In the genomic region with DNA sequence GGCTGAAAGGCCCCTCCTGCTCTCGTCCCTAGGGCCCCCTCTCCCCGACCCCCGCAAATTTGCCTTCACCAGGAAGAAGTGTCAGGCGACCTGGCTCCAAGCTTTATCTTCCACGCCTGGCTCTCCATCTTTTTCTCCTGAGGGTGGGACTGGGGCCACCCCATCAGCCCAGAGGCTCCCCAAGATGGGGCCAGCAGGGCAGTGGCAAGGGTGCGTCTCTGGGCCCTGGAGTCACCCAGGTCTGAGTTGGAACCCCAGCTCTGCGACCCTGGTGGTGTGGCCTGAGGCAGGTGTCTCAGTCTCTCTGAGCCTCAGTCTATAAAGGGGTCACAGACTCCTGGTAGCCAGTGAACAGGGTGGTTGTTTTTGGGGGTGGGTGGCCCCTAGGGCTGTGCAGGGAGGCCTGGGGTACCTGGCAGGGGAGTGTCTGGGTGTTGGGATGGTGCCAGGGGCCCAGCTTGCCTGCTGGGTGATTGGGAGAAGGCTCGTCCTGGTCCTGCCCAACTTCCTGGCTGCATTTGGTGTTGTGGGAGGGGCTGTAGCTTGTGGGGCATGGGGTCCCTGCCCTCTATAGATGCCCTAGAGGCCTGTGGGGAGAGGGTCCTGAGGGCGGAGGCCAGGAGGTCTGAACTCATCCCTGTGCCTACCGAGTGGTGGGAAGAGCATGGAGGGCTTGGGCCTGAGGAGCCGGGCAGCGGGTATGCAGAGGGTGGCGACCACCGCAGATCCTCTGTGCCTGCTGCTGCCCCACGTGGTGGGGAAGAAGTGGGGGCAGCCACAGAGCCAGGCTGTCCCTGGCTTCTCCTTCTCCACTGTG, we compare ENCODE assay signal across 25 cellular contexts. TPM values are rescaled to one million over a fixed set of nuclear protein-coding genes. Genes with fewer than 3 reads are reported as not detected.
DNase-seq lines count a peak whose midpoint lies in the region; ATAC-seq and TF ChIP-seq lines count a peak whose summit lies in the region.
"Had no signal": no experiment of that assay in that cellular context is flagged by ENCODE, and none has a peak within 500 bp of the region (broad histone marks: within the 10 kb centered on the region; RNA-seq: fewer than 3 reads in every experiment).

No MANE protein-coding gene starts in this region.

- no peaks in the 10 kb centered on the region for H3K9me3 ChIP-seq in left lung
- H3K9me3 ChIP-seq: A549, heart right ventricle, psoas muscle, SJSA1 had no signal

- no peak for TF ChIP-seq CTCF in brain (conservative IDR thresholded peaks at IDR 0.05)
- TF ChIP-seq CTCF in left lung (IDR thresholded peaks at IDR 0.05), result no peak

- peak; percentile 16 for DNase-seq in activated naive CD8-positive, alpha-beta T cell treated with anti-CD3 and anti-CD28 coated beads, Interleukin-2, amount 10 ng/mL, durations not matched to agents 7 days and 5 days
- DNase-seq in activated naive CD8-positive, alpha-beta T cell treated with anti-CD3 and anti-CD28 coated beads for 36 hours, result no peak
- DNase-seq in left lung, result peak; percentile 22 to 65
- peak; percentile 48 for DNase-seq in sciatic nerve (ENCODE audit: low spot score)
- no peak for DNase-seq in COR-L47 (lab: John Stamatoyannopoulos, UW)
- no peak for DNase-seq in DMS53 (lab: John Stamatoyannopoulos, UW)
- no peak for DNase-seq in activated gamma-delta T cell (lab: John Stamatoyannopoulos, UW)
- DNase-seq: activated CD4-positive, alpha-beta T cell treated with anti-CD3 and anti-CD28 coated beads, Interleukin-2, amount 50 U/mL, for 4 hours; brain microvascular endothelial cell; foreskin fibroblast; NCI-H146; NCI-H510A treated with DMSO at 0.1 percent for 48 hours had no signal

- no peak overlapping the region for H3K27ac ChIP-seq in left lung
- H3K27ac ChIP-seq: A549, brain microvascular endothelial cell, heart right ventricle, KMS-11, neural progenitor cell, psoas muscle, SJSA1 had no signal

- no peaks in the 10 kb centered on the region for H3K4me1 Mint-ChIP-seq in activated naive CD8-positive, alpha-beta T cell treated with anti-CD3 and anti-CD28 coated beads, Interleukin-2, amount 10 ng/mL, durations not matched to agents 7 days and 5 days
- H3K4me1 Mint-ChIP-seq in activated naive CD8-positive, alpha-beta T cell treated with anti-CD3 and anti-CD28 coated beads for 36 hours, result peaks cover 1% of the 10 kb centered on the region
- peaks cover 63% of the 10 kb centered on the region for H3K4me1 Mint-ChIP-seq in brain
- H3K4me1 Mint-ChIP-seq: stimulated activated memory B cell treated with anti-CD40 and anti-IgM and Interleukin-4, amounts not matched to agents 10 μg/mL and 1 μg/mL and 100 μg/mL, for 72 hours had no signal

- H3K36me3 Mint-ChIP-seq in activated naive CD8-positive, alpha-beta T cell treated with anti-CD3 and anti-CD28 coated beads, Interleukin-2, amount 10 ng/mL, durations not matched to agents 7 days and 5 days, result no peaks in the 10 kb centered on the region
- H3K36me3 Mint-ChIP-seq in activated naive CD8-positive, alpha-beta T cell treated with anti-CD3 and anti-CD28 coated beads for 36 hours, result no peaks in the 10 kb centered on the region
- no peaks in the 10 kb centered on the region for H3K36me3 Mint-ChIP-seq in brain
- H3K36me3 Mint-ChIP-seq: neural progenitor cell; stimulated activated memory B cell treated with anti-CD40 and anti-IgM and Interleukin-4, amounts not matched to agents 10 μg/mL and 1 μg/mL and 100 μg/mL, for 72 hours had no signal

- ATAC-seq in activated naive CD8-positive, alpha-beta T cell treated with anti-CD3 and anti-CD28 coated beads, Interleukin-2, amount 10 ng/mL, durations not matched to agents 7 days and 5 days (ENCODE audit: low read depth), result no peak
- ATAC-seq in left lung, result no peak
- ATAC-seq in sciatic nerve, result no peak
- ATAC-seq: A549; heart right ventricle; left lobe of liver; Panc1; psoas muscle; stimulated activated memory B cell treated with anti-CD40 and anti-IgM and Interleukin-4, amounts not matched to agents 10 μg/mL and 1 μg/mL and 100 μg/mL, for 72 hours had no signal

- H3K9me3 Mint-ChIP-seq in activated naive CD8-positive, alpha-beta T cell treated with anti-CD3 and anti-CD28 coated beads, Interleukin-2, amount 10 ng/mL, durations not matched to agents 7 days and 5 days, result no peaks in the 10 kb centered on the region
- H3K9me3 Mint-ChIP-seq in activated naive CD8-positive, alpha-beta T cell treated with anti-CD3 and anti-CD28 coated beads for 36 hours, result no peaks in the 10 kb centered on the region
- H3K9me3 Mint-ChIP-seq in brain, result no peaks in the 10 kb centered on the region
- H3K9me3 Mint-ChIP-seq: activated T-helper 2 cell treated with anti-CD3 and anti-CD28 coated beads, Interferon-gamma antibody, Interleukin-2, Interleukin-4, amounts not matched to agents 10 μg/mL and 5 μg/mL and 100 μg/mL, durations not matched to agents 14 hours and 24 hours and 36 hours; neural progenitor cell; stimulated activated memory B cell treated with anti-CD40 and anti-IgM and Interleukin-4, amounts not matched to agents 10 μg/mL and 1 μg/mL and 100 μg/mL, for 72 hours had no signal

- peaks cover 5 to 24% of the 10 kb centered on the region in 2 donors for H3K4me1 ChIP-seq in left lung
- H3K4me1 ChIP-seq: psoas muscle, SJSA1 had no signal

- intact Hi-C loops in left lung (cut with DNase I) (no loop called here), sciatic nerve (cut with DNase I) (no loop called here)

- no peaks in the 10 kb centered on the region for H3K27me3 ChIP-seq in left lung
- H3K27me3 ChIP-seq: brain microvascular endothelial cell, neural progenitor cell had no signal

- POLR2A ChIA-PET in activated naive CD8-positive, alpha-beta T cell treated with anti-CD3 and anti-CD28 coated beads, Interleukin-2, amount 10 ng/mL, durations not matched to agents 7 days and 5 days (lab: Charles Lee), result no interaction called here

- H3K27me3 Mint-ChIP-seq in activated naive CD8-positive, alpha-beta T cell treated with anti-CD3 and anti-CD28 coated beads, Interleukin-2, amount 10 ng/mL, durations not matched to agents 7 days and 5 days, result peaks cover 2% of the 10 kb centered on the region
- H3K27me3 Mint-ChIP-seq in activated naive CD8-positive, alpha-beta T cell treated with anti-CD3 and anti-CD28 coated beads for 36 hours, result peaks cover 4% of the 10 kb centered on the region
- peaks cover 2% of the 10 kb centered on the region for H3K27me3 Mint-ChIP-seq in brain

- H3K4me3 Mint-ChIP-seq in activated naive CD8-positive, alpha-beta T cell treated with anti-CD3 and anti-CD28 coated beads, Interleukin-2, amount 10 ng/mL, durations not matched to agents 7 days and 5 days, result no peak overlapping the region
- no peak overlapping the region for H3K4me3 Mint-ChIP-seq in activated naive CD8-positive, alpha-beta T cell treated with anti-CD3 and anti-CD28 coated beads for 36 hours
- peak overlapping the region in 2 of 5 experiments; percentile 26 to 46 for H3K4me3 Mint-ChIP-seq in brain
- H3K4me3 Mint-ChIP-seq: neural progenitor cell; stimulated activated memory B cell treated with anti-CD40 and anti-IgM and Interleukin-4, amounts not matched to agents 10 μg/mL and 1 μg/mL and 100 μg/mL, for 72 hours had no signal

- H3K36me3 ChIP-seq in left lung, result no peaks in the 10 kb centered on the region
- H3K36me3 ChIP-seq: brain microvascular endothelial cell, heart right ventricle, neural progenitor cell, SJSA1 had no signal

- H3K27ac Mint-ChIP-seq in activated naive CD8-positive, alpha-beta T cell treated with anti-CD3 and anti-CD28 coated beads, Interleukin-2, amount 10 ng/mL, durations not matched to agents 7 days and 5 days, result no peak overlapping the region
- no peak overlapping the region for H3K27ac Mint-ChIP-seq in activated naive CD8-positive, alpha-beta T cell treated with anti-CD3 and anti-CD28 coated beads for 36 hours
- H3K27ac Mint-ChIP-seq in brain, result peak overlapping the region in 3 of 5 experiments; percentile 38 to 59 (median 48)
- H3K27ac Mint-ChIP-seq: activated T-helper 2 cell treated with anti-CD3 and anti-CD28 coated beads, Interferon-gamma antibody, Interleukin-2, Interleukin-4, amounts not matched to agents 10 μg/mL and 5 μg/mL and 100 μg/mL, durations not matched to agents 14 hours and 24 hours and 36 hours; neural progenitor cell; stimulated activated memory B cell treated with anti-CD40 and anti-IgM and Interleukin-4, amounts not matched to agents 10 μg/mL and 1 μg/mL and 100 μg/mL, for 72 hours had no signal

- no peak overlapping the region for H3K4me3 ChIP-seq in left lung
- H3K4me3 ChIP-seq: A549, heart right ventricle, neural progenitor cell, psoas muscle, SJSA1, smooth muscle cell had no signal

RNA-seq across cellular contexts. Expression of a gene that starts 7.6 kb away (rescaled TPM):
- total RNA-seq in activated naive CD8-positive, alpha-beta T cell treated with anti-CD3 and anti-CD28 coated beads, Interleukin-2, amount 10 ng/mL, durations not matched to agents 7 days and 5 days, result under 1 TPM; 0.17 to 0.26 TPM
- under 1 TPM; 0.89 to 0.94 TPM for total RNA-seq in activated naive CD8-positive, alpha-beta T cell treated with anti-CD3 and anti-CD28 coated beads for 36 hours
- 15.3 TPM for polyA plus RNA-seq in brain (ENCODE audit: insufficient read depth, low read depth, low replicate concordance)
- 1 to 10 TPM; 4.5 to 5.4 TPM for total RNA-seq in left lung
- 10.4 TPM for total RNA-seq in sciatic nerve
- total RNA-seq: mononuclear cell had no signal

Comparison
In these comparisons a context has a peak if more than half of its experiments do, and no peak if none do; other contexts are left out.
1. DNase-seq: peak in activated naive CD8-positive, alpha-beta T cell treated with anti-CD3 and anti-CD28 coated beads, Interleukin-2, amount 10 ng/mL, durations not matched to agents 7 days and 5 days (single experiment), left lung (2 of 2) and sciatic nerve (single experiment); none in activated naive CD8-positive, alpha-beta T cell treated with anti-CD3 and anti-CD28 coated beads for 36 hours (single experiment), COR-L47 (single experiment), DMS53 (single experiment) and activated gamma-delta T cell (single experiment).
2. H3K27ac Mint-ChIP-seq: peak in brain (3 of 5); none in activated naive CD8-positive, alpha-beta T cell treated with anti-CD3 and anti-CD28 coated beads, Interleukin-2, amount 10 ng/mL, durations not matched to agents 7 days and 5 days (single experiment) and activated naive CD8-positive, alpha-beta T cell treated with anti-CD3 and anti-CD28 coated beads for 36 hours (single experiment).